Comparison of ENCODE assay signal across 9 cellular contexts in the genomic region with DNA sequence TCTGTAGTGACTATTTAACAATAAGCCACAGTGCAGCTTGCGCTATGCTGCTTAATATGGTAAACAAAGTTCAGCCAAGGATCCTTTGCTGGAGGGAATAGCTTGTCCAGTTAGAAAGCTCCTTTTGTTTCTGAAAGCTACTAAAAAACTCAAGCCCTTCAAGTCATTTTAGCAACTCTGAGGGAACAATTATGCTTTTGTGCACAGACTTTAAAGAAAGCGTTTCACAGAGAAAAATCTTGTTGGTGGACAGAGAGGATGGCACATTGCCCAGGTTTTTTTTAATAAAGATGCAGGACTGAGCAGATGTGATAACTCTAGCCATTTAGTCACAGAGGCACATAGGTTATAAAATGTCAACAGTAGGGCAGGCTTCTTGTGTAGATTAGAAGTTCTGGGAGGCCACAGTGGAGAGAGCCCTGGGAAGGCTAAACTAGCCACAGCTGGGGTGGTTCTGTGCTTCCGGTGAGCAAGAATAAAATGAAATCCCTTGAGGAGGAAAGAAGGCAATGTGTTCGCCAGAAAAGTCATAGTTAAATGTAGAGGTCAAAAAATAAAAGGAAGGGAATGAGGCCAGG.
DNase-seq lines count a peak whose midpoint lies in the region; ATAC-seq and TF ChIP-seq lines count a peak whose summit lies in the region.
"Had no signal": no experiment of that assay in that cellular context is flagged by ENCODE, and none has a peak within 500 bp of the region (broad histone marks: within the 10 kb centered on the region; RNA-seq: fewer than 3 reads in every experiment).

No MANE protein-coding gene starts in this region.

- DNase-seq in HCEC 1CT: peak; percentile 8
- DNase-seq in ascending aorta (ENCODE audit: low spot score in 2 of 2): peak in 1 of 2 donors; percentile 13
- no peak for DNase-seq in hepatocyte (ENCODE audit: low spot score)
- no peak for DNase-seq in gastrocnemius medialis
- DNase-seq in AML-193 (lab: John Stamatoyannopoulos, UW): no peak
- DNase-seq: activated B cell treated with CpG ODN at 0.5 μM for 24 hours had no signal

- TF ChIP-seq POLR2A in gastrocnemius medialis (IDR thresholded peaks at IDR 0.05): no peak

- peak overlapping the region; percentile 45 to 53 for H3K27ac ChIP-seq in ascending aorta
- peak overlapping the region; percentile 47 for H3K27ac ChIP-seq in hepatocyte
- H3K27ac ChIP-seq in gastrocnemius medialis: peak overlapping the region; percentile 11 to 63 (median 37)

- no peak for TF ChIP-seq CTCF in ascending aorta (IDR thresholded peaks at IDR 0.05)
- TF ChIP-seq CTCF in hepatocyte (IDR thresholded peaks at IDR 0.05; ENCODE audit: poor library complexity): no peak
- TF ChIP-seq CTCF in gastrocnemius medialis (IDR thresholded peaks at IDR 0.05 in 4 of 5, conservative IDR thresholded peaks at IDR 0.05 in 1 of 5): no peak

- H3K9me3 ChIP-seq in ascending aorta: no peaks in the 10 kb centered on the region
- no peaks in the 10 kb centered on the region for H3K9me3 ChIP-seq in hepatocyte (ENCODE audit: low read depth)
- no peaks in the 10 kb centered on the region for H3K9me3 ChIP-seq in gastrocnemius medialis

- no peaks in the 10 kb centered on the region for H4K20me1 ChIP-seq in hepatocyte (ENCODE audit: insufficient read depth, poor library complexity, severe bottlenecking)

- H3K9me2 ChIP-seq in hepatocyte (replicated peaks; ENCODE audit: insufficient read depth): no peaks in the 10 kb centered on the region

- 68% methylated on average over 4 of the region's 4 CpGs for WGBS in hepatocyte (ENCODE audit: low lambda C conversion rate, missing lambda C conversion rate)

- peak overlapping the region; percentile 13 for H3K4me2 ChIP-seq in hepatocyte

- no peaks in the 10 kb centered on the region for H3K36me3 ChIP-seq in ascending aorta
- no peaks in the 10 kb centered on the region for H3K36me3 ChIP-seq in hepatocyte (replicated peaks; ENCODE audit: insufficient read depth, low read depth)
- H3K36me3 ChIP-seq in gastrocnemius medialis: no peaks in the 10 kb centered on the region

- H3K4me3 ChIP-seq in ascending aorta (no peak overlapping the region), hepatocyte (no peak overlapping the region), gastrocnemius medialis (no peak overlapping the region)

- intact Hi-C loops in ascending aorta (cut with DNase I) (no loop called here), gastrocnemius medialis (cut with DNase I; ENCODE audit: low total_unique reads) (no loop called here)

- in situ Hi-C loops in gastrocnemius medialis (cut with MboI; ENCODE audit: low sequenced_read_pairs in 4 of 4): no loop called here

- no peak overlapping the region for H2AFZ ChIP-seq in hepatocyte

- ATAC-seq in gastrocnemius medialis (peak in 1 of 2 donors; percentile 19), HG03108 (IDR thresholded peaks at IDR 0.05; ENCODE audit: unreplicated experiment) (no peak), GM19328 (IDR thresholded peaks at IDR 0.05; ENCODE audit: unreplicated experiment) (no peak)
- ATAC-seq in activated CD4-positive, CD25-positive, alpha-beta regulatory T cell treated with anti-CD3 and anti-CD28 coated beads, Interleukin-2, amount 50 U/mL, for 24 hours: no peak

- H3K27me3 ChIP-seq in ascending aorta: no peaks in the 10 kb centered on the region
- no peaks in the 10 kb centered on the region for H3K27me3 ChIP-seq in hepatocyte
- H3K27me3 ChIP-seq in gastrocnemius medialis: no peaks in the 10 kb centered on the region

- no peaks in the 10 kb centered on the region for H3K79me2 ChIP-seq in hepatocyte

- H3K4me1 ChIP-seq in ascending aorta (peaks cover 0 to 9% of the 10 kb centered on the region in 2 donors), hepatocyte (ENCODE audit: insufficient read depth) (peaks cover 12% of the 10 kb centered on the region), gastrocnemius medialis (no peaks in the 10 kb centered on the region)
